In genomic region chr10:13299437-13300287, GRCh38 we compare ENCODE assay signal across 8 cellular contexts. TPM values are rescaled to one million over a fixed set of nuclear protein-coding genes. Genes with fewer than 3 reads are reported as not detected.
A peak's percentile ranks its signal among the peaks of the same experiment; 100 is the strongest.
DNase-seq lines count a peak whose midpoint lies in the region; TF ChIP-seq lines count a peak whose summit lies in the region.

Gene PHYH, minus strand, starts transcription at chr10:13300064. Its CDS starts 22 bp downstream, at chr10:13300042.

- peak within 1 kb of the TSS; percentile 97 for H2AFZ ChIP-seq in Loucy (ENCODE audit: low read length)

- H3K9me3 ChIP-seq in Loucy (ENCODE audit: insufficient read depth, low read depth, low read length) (no peaks in the 10 kb centered on the region), tibial nerve (no peaks in the 10 kb centered on the region)

- H3K9me2 ChIP-seq in Loucy (replicated peaks; ENCODE audit: low read depth, low read length) = no peaks in the 10 kb centered on the region

- H3K36me3 ChIP-seq in Loucy (ENCODE audit: insufficient read depth, low read length) (no peaks in the 10 kb centered on the region), tibial nerve (peaks cover 0 to 12% (median 0%) of the 10 kb centered on the region in 3 donors)

- H3K9ac ChIP-seq in Loucy (ENCODE audit: low read depth, low read length, poor library complexity, severe bottlenecking) = peak within 1 kb of the TSS; percentile 83

- peak; percentile 75 to 93 for TF ChIP-seq POLR2A in tibial nerve (IDR thresholded peaks at IDR 0.05)

- 0 to 1% (median 0%) methylated on average over 71 to 88 of the region's 88 CpGs for WGBS in adipose tissue, 3 donors
- WGBS in tibial nerve, 2 donors = 0% methylated on average over 37 to 41 of the region's 88 CpGs

- H3K27me3 ChIP-seq in Loucy (ENCODE audit: insufficient read depth, low read length, poor library complexity, severe bottlenecking) (no peaks in the 10 kb centered on the region), tibial nerve (no peaks in the 10 kb centered on the region)

- no peak for TF ChIP-seq CTCF in Loucy (conservative IDR thresholded peaks at IDR 0.05; ENCODE audit: low read length)
- peak in 1 of 5 experiments; percentile 41 for TF ChIP-seq CTCF in tibial nerve (IDR thresholded peaks at IDR 0.05)

- no peaks in the 10 kb centered on the region for H4K20me1 ChIP-seq in Loucy (ENCODE audit: insufficient read depth, low read length, poor library complexity, severe bottlenecking)

- H3K4me1 ChIP-seq in Loucy (ENCODE audit: insufficient read depth, low read length, poor library complexity, severe bottlenecking) (peaks cover 13% of the 10 kb centered on the region), tibial nerve (peaks cover 0 to 26% (median 9%) of the 10 kb centered on the region in 4 donors)

- peak within 1 kb of the TSS; percentile 97 for H3K4me2 ChIP-seq in Loucy (ENCODE audit: low read depth, low read length, poor library complexity, severe bottlenecking)

- peak within 1 kb of the TSS; percentile 90 for H3K4me3 ChIP-seq in Loucy (ENCODE audit: low read length, poor library complexity, severe bottlenecking)
- H3K4me3 ChIP-seq in tibial nerve = peak within 1 kb of the TSS; percentile 52 to 81 (median 74)

- peaks cover 10% of the 10 kb centered on the region for H3K79me2 ChIP-seq in Loucy (ENCODE audit: insufficient read depth, low read length)

- H3K27ac ChIP-seq in adipose tissue (ENCODE audit: low read depth, low read length) (peak within 1 kb of the TSS; percentile 99), tibial nerve (peak within 1 kb of the TSS; percentile 96 to 99 (median 98))

- DNase-seq in GM03348 (ENCODE audit: low spot score) = peak; percentile 97
- peak; percentile 50 for DNase-seq in GOT3 (lab: John Stamatoyannopoulos, UW)
- DNase-seq in T follicular helper cell (ENCODE audit: low read depth) = peak; percentile 75
- DNase-seq in cardiac septum (ENCODE audit: low spot score) = peak; percentile 95
- DNase-seq in pons (ENCODE audit: low spot score) = peak; percentile 90
- peak; percentile 82 to 85 for DNase-seq in tibial nerve (ENCODE audit: low spot score in 2 of 2)

- TF ChIP-seq EP300 in tibial nerve (IDR thresholded peaks at IDR 0.05) = peak; percentile 44 to 79

- no peaks in the 10 kb centered on the region for H3F3A ChIP-seq in Loucy (ENCODE audit: low read depth)

- intact Hi-C loops in cardiac septum (cut with DNase I) = loop anchor here (2.0 to 5.0 kb wide), 2 partner anchors 47 to 137 kb away; partner anchors contain the start of gene MCM10

RNA-seq across cellular contexts. Expression of gene PHYH, which starts in this region (rescaled TPM):
- polyA plus RNA-seq in adipose tissue = 10 to 100 TPM; 16.2 to 71.3 (median 52.1) TPM
- total RNA-seq in cardiac septum = 101 TPM
- total RNA-seq in tibial nerve = 10 to 100 TPM; 14.1 to 40.9 (median 32.5) TPM

Comparison
In these comparisons a context has a peak if more than half of its experiments do, and no peak if none do; other contexts are left out.
1. Peak in every context shown above with its lines: DNase-seq, H3K4me3 ChIP-seq and H3K27ac ChIP-seq.